In the genomic region with DNA sequence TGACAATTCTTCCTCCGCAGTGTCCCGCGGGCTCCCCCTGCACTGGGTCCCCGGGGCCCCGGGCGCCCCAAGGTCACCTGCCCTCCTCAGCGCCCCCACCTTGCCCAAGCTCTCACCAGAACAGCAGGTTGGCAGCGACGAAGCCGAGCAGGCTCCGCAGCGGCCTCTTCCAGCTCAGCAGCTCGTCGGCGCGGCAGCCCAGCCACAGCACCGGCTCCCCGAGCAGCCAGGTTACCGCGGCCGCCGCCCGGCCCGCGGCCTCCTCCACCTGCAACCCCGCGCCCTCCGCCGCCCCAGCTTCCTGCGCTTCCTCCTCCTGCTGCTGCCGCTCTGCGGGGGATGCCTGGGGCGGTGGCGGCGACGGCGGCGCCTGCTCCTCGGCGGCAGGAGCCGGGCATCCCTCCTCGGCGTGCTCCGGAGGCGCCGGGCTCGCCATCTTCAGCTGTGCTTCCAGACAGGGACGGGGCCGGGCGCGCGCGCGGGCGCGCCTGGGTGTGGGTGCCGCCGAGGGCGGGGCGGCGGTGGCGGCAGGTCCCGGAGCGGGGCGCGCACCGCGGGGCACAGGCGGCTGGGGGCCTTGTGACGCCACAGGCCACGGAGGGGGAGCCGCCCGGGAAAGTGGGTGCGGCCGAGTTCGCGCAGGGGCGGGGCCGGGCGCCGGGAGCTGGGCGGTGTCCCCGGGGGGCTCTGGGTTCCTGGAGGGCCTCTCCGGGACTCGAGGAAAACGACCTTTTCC, we compare ENCODE assay signal across 1 cellular context.
TF ChIP-seq lines count a peak whose summit lies in the region.

A gene with protein sequence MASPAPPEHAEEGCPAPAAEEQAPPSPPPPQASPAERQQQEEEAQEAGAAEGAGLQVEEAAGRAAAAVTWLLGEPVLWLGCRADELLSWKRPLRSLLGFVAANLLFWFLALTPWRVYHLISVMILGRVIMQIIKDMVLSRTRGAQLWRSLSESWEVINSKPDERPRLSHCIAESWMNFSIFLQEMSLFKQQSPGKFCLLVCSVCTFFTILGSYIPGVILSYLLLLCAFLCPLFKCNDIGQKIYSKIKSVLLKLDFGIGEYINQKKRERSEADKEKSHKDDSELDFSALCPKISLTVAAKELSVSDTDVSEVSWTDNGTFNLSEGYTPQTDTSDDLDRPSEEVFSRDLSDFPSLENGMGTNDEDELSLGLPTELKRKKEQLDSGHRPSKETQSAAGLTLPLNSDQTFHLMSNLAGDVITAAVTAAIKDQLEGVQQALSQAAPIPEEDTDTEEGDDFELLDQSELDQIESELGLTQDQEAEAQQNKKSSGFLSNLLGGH (minus strand): TSS at position 462 of the 736 bp plus-strand sequence. CDS start 26 bp downstream, at position 436.

TF ChIP-seq in H1, 55 proteins besides CTCF, POLR2A, EP300 and RAD21 (continued from another document):
- TF ChIP-seq, protein P1, sequence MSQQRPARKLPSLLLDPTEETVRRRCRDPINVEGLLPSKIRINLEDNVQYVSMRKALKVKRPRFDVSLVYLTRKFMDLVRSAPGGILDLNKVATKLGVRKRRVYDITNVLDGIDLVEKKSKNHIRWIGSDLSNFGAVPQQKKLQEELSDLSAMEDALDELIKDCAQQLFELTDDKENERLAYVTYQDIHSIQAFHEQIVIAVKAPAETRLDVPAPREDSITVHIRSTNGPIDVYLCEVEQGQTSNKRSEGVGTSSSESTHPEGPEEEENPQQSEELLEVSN (IDR thresholded peaks at IDR 0.05), result peak; percentile 46; the same call in 1 of the 2 replicates
- TF ChIP-seq KDM1A (IDR thresholded peaks at IDR 0.05; ENCODE audit: borderline replicate concordance, low read length) (no peak), YY1 (IDR thresholded peaks at IDR 0.05; ENCODE audit: low read depth, low read length) (0 out of 2 replicates have a peak, but pooled peaks have one; percentile 23), GABPA (IDR thresholded peaks at IDR 0.05; ENCODE audit: borderline replicate concordance, insufficient read depth, low read length) (peak; percentile 35; the same call in 1 of the 2 replicates), JUND (IDR thresholded peaks at IDR 0.05; ENCODE audit: low read length) (no peak), TAF1 (IDR thresholded peaks at IDR 0.05; ENCODE audit: low read depth, low read length) (0 out of 2 replicates have a peak, but pooled peaks have one; percentile 23), BRCA1 (IDR thresholded peaks at IDR 0.05; ENCODE audit: low read depth, low read length) (no peak), SUZ12 (IDR thresholded peaks at IDR 0.05; ENCODE audit: low read length) (peak; percentile 63)
- TF ChIP-seq, protein P2, sequence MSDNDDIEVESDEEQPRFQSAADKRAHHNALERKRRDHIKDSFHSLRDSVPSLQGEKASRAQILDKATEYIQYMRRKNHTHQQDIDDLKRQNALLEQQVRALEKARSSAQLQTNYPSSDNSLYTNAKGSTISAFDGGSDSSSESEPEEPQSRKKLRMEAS (IDR thresholded peaks at IDR 0.05), result no peak; the same call in 1 of the 2 replicates
- TF ChIP-seq, protein P3, sequence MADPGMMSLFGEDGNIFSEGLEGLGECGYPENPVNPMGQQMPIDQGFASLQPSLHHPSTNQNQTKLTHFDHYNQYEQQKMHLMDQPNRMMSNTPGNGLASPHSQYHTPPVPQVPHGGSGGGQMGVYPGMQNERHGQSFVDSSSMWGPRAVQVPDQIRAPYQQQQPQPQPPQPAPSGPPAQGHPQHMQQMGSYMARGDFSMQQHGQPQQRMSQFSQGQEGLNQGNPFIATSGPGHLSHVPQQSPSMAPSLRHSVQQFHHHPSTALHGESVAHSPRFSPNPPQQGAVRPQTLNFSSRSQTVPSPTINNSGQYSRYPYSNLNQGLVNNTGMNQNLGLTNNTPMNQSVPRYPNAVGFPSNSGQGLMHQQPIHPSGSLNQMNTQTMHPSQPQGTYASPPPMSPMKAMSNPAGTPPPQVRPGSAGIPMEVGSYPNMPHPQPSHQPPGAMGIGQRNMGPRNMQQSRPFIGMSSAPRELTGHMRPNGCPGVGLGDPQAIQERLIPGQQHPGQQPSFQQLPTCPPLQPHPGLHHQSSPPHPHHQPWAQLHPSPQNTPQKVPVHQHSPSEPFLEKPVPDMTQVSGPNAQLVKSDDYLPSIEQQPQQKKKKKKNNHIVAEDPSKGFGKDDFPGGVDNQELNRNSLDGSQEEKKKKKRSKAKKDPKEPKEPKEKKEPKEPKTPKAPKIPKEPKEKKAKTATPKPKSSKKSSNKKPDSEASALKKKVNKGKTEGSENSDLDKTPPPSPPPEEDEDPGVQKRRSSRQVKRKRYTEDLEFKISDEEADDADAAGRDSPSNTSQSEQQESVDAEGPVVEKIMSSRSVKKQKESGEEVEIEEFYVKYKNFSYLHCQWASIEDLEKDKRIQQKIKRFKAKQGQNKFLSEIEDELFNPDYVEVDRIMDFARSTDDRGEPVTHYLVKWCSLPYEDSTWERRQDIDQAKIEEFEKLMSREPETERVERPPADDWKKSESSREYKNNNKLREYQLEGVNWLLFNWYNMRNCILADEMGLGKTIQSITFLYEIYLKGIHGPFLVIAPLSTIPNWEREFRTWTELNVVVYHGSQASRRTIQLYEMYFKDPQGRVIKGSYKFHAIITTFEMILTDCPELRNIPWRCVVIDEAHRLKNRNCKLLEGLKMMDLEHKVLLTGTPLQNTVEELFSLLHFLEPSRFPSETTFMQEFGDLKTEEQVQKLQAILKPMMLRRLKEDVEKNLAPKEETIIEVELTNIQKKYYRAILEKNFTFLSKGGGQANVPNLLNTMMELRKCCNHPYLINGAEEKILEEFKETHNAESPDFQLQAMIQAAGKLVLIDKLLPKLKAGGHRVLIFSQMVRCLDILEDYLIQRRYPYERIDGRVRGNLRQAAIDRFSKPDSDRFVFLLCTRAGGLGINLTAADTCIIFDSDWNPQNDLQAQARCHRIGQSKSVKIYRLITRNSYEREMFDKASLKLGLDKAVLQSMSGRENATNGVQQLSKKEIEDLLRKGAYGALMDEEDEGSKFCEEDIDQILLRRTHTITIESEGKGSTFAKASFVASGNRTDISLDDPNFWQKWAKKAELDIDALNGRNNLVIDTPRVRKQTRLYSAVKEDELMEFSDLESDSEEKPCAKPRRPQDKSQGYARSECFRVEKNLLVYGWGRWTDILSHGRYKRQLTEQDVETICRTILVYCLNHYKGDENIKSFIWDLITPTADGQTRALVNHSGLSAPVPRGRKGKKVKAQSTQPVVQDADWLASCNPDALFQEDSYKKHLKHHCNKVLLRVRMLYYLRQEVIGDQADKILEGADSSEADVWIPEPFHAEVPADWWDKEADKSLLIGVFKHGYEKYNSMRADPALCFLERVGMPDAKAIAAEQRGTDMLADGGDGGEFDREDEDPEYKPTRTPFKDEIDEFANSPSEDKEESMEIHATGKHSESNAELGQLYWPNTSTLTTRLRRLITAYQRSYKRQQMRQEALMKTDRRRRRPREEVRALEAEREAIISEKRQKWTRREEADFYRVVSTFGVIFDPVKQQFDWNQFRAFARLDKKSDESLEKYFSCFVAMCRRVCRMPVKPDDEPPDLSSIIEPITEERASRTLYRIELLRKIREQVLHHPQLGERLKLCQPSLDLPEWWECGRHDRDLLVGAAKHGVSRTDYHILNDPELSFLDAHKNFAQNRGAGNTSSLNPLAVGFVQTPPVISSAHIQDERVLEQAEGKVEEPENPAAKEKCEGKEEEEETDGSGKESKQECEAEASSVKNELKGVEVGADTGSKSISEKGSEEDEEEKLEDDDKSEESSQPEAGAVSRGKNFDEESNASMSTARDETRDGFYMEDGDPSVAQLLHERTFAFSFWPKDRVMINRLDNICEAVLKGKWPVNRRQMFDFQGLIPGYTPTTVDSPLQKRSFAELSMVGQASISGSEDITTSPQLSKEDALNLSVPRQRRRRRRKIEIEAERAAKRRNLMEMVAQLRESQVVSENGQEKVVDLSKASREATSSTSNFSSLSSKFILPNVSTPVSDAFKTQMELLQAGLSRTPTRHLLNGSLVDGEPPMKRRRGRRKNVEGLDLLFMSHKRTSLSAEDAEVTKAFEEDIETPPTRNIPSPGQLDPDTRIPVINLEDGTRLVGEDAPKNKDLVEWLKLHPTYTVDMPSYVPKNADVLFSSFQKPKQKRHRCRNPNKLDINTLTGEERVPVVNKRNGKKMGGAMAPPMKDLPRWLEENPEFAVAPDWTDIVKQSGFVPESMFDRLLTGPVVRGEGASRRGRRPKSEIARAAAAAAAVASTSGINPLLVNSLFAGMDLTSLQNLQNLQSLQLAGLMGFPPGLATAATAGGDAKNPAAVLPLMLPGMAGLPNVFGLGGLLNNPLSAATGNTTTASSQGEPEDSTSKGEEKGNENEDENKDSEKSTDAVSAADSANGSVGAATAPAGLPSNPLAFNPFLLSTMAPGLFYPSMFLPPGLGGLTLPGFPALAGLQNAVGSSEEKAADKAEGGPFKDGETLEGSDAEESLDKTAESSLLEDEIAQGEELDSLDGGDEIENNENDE (IDR thresholded peaks at IDR 0.05; ENCODE audit: insufficient replicate concordance, low read length), result no peak
